ENCODE assay signal across 8 cellular contexts in the genomic region with DNA sequence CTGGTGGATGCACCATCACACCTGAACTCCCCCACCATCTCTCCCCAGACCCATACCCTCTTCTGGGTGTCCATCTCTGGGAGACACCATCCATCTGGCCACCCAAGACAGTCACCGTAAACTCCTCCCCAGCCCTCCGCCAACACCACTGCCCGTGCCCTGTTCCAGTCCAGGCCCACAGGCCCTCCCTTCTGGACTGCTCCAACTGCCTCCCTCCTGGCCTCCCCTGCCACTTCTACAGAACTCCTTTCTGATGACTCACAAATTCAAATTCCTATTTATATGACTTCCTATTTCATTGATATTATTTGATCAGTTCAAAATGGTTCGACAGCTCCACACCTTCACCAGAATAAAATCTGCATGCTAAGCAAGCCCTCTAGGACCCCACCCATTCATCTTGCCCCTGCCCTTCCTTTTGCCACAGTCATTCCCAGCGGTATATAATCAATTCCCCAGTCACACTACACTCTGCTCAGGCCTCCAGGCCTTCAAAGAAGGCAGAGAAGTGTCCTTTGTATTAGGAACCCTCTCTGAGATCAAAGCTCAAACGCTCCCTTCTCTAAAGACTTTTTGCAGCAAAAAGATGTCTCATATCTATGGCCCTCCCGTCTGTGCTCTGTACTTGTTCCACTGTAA. TPM values are rescaled to one million over a fixed set of nuclear protein-coding genes. Genes with fewer than 3 reads are reported as not detected.
DNase-seq lines count a peak whose midpoint lies in the region; ATAC-seq and TF ChIP-seq lines count a peak whose summit lies in the region.
"Had no signal": no experiment of that assay in that cellular context is flagged by ENCODE, and none has a peak within 500 bp of the region (broad histone marks: within the 10 kb centered on the region; RNA-seq: fewer than 3 reads in every experiment).

No MANE protein-coding gene starts in this region.

- no peaks in the 10 kb centered on the region for H3K36me3 ChIP-seq in hepatocyte (replicated peaks; ENCODE audit: insufficient read depth, low read depth)

- H3K9me3 Mint-ChIP-seq in HFFc6, result no peaks in the 10 kb centered on the region; the same call in 1 of the 2 replicates
- H3K9me3 Mint-ChIP-seq in activated CD8-positive, alpha-beta T cell treated with anti-CD3 and anti-CD28 coated beads for 36 hours, result no peaks in the 10 kb centered on the region
- H3K9me3 Mint-ChIP-seq in stimulated activated naive B cell treated with anti-CD40 and anti-IgM and Interleukin-4, amounts not matched to agents 10 μg/mL and 1 μg/mL and 100 μg/mL, for 72 hours, result peaks cover 0 to 3% of the 10 kb centered on the region in 2 donors

- peaks cover 54% of the 10 kb centered on the region for H3K4me1 ChIP-seq in hepatocyte (ENCODE audit: insufficient read depth)

- WGBS in hepatocyte (ENCODE audit: low lambda C conversion rate, missing lambda C conversion rate), result 78% methylated on average over 7 of the region's 7 CpGs

- H3K79me2 ChIP-seq in hepatocyte, result peaks cover 94% of the 10 kb centered on the region

- POLR2A ChIA-PET in activated CD8-positive, alpha-beta T cell treated with anti-CD3 and anti-CD28 coated beads for 36 hours (lab: Charles Lee), result interaction anchor here (42.1 to 44.1 kb wide), 2 partner anchors 10 to 18 kb away, joined by 1125 read pairs; a partner anchor contains a TSS

- peaks cover 98% of the 10 kb centered on the region for H3K4me1 Mint-ChIP-seq in HFFc6 (ENCODE audit: low read depth)
- H3K4me1 Mint-ChIP-seq in activated CD8-positive, alpha-beta T cell treated with anti-CD3 and anti-CD28 coated beads for 36 hours (ENCODE audit: low read depth), result peaks cover 92% of the 10 kb centered on the region
- peaks cover 85 to 100% of the 10 kb centered on the region in 2 donors for H3K4me1 Mint-ChIP-seq in stimulated activated naive B cell treated with anti-CD40 and anti-IgM and Interleukin-4, amounts not matched to agents 10 μg/mL and 1 μg/mL and 100 μg/mL, for 72 hours

- intact Hi-C loops in activated CD8-positive, alpha-beta T cell treated with anti-CD3 and anti-CD28 coated beads for 36 hours (cut with micrococcal nuclease), result loop anchor here (2.0 kb wide), 1 partner anchor 76 kb away; no protein-coding TSS in a partner anchor

- no peak for ATAC-seq in activated CD8-positive, alpha-beta T cell treated with anti-CD3 and anti-CD28 coated beads for 36 hours
- ATAC-seq in stimulated activated naive B cell treated with anti-CD40 and anti-IgM and Interleukin-4, amounts not matched to agents 10 μg/mL and 1 μg/mL and 100 μg/mL, for 72 hours (replicated peaks), result peak; percentile 22 to 28
- no peak for ATAC-seq in GM18909 (IDR thresholded peaks at IDR 0.05; ENCODE audit: poor library complexity, unreplicated experiment)

- H3K27me3 Mint-ChIP-seq in HFFc6 (ENCODE audit: insufficient read depth), result peaks cover 24% of the 10 kb centered on the region
- no peaks in the 10 kb centered on the region for H3K27me3 Mint-ChIP-seq in activated CD8-positive, alpha-beta T cell treated with anti-CD3 and anti-CD28 coated beads for 36 hours
- H3K27me3 Mint-ChIP-seq in stimulated activated naive B cell treated with anti-CD40 and anti-IgM and Interleukin-4, amounts not matched to agents 10 μg/mL and 1 μg/mL and 100 μg/mL, for 72 hours, result no peaks in the 10 kb centered on the region

- CTCF ChIA-PET in activated CD8-positive, alpha-beta T cell treated with anti-CD3 and anti-CD28 coated beads for 36 hours (lab: Charles Lee), result interaction anchor here (1.1 to 2.6 kb wide), 8 partner anchors 11 to 112 kb away, joined by 3 to 13 read pairs (median 6); no protein-coding TSS in a partner anchor

- H2AFZ ChIP-seq in hepatocyte, result no peak overlapping the region

- no peaks in the 10 kb centered on the region for H3K27me3 ChIP-seq in hepatocyte

- peak overlapping the region; percentile 83 for H3K4me3 Mint-ChIP-seq in HFFc6
- peak overlapping the region; percentile 51 for H3K4me3 Mint-ChIP-seq in activated CD8-positive, alpha-beta T cell treated with anti-CD3 and anti-CD28 coated beads for 36 hours
- H3K4me3 Mint-ChIP-seq in stimulated activated naive B cell treated with anti-CD40 and anti-IgM and Interleukin-4, amounts not matched to agents 10 μg/mL and 1 μg/mL and 100 μg/mL, for 72 hours, result peak overlapping the region; percentile 61 to 74

- TF ChIP-seq CTCF in HFFc6 (IDR thresholded peaks at IDR 0.05) (no peak), hepatocyte (IDR thresholded peaks at IDR 0.05; ENCODE audit: poor library complexity) (no peak)
- no peak for TF ChIP-seq CTCF in activated CD8-positive, alpha-beta T cell treated with anti-CD3 and anti-CD28 coated beads for 36 hours (IDR thresholded peaks at IDR 0.05)

- no peak overlapping the region for H3K4me2 ChIP-seq in hepatocyte

- no peaks in the 10 kb centered on the region for H3K9me2 ChIP-seq in hepatocyte (replicated peaks; ENCODE audit: insufficient read depth)

- peak overlapping the region; percentile 83 for H3K27ac Mint-ChIP-seq in HFFc6
- H3K27ac Mint-ChIP-seq in activated CD8-positive, alpha-beta T cell treated with anti-CD3 and anti-CD28 coated beads for 36 hours, result peak overlapping the region; percentile 91
- peak overlapping the region; percentile 93 for H3K27ac Mint-ChIP-seq in stimulated activated naive B cell treated with anti-CD40 and anti-IgM and Interleukin-4, amounts not matched to agents 10 μg/mL and 1 μg/mL and 100 μg/mL, for 72 hours

- H3K4me3 ChIP-seq in hepatocyte, result no peak overlapping the region

- DNase-seq in HFFc6 (no peak), hepatocyte (ENCODE audit: low spot score) (no peak), SW480 (ENCODE audit: low spot score) (no peak), NCI-H1105 treated with DMSO at 0.1 percent for 48 hours (lab: John Stamatoyannopoulos, UW) (no peak)
- no peak for DNase-seq in activated CD8-positive, alpha-beta T cell treated with anti-CD3 and anti-CD28 coated beads for 36 hours
- no peak for DNase-seq in stimulated activated naive B cell treated with anti-CD40 and anti-IgM and Interleukin-4, amounts not matched to agents 10 μg/mL and 1 μg/mL and 100 μg/mL, for 72 hours
- DNase-seq: foreskin melanocyte had no signal

- H3K36me3 Mint-ChIP-seq in HFFc6 (ENCODE audit: low read depth), result peaks cover 53% of the 10 kb centered on the region
- peaks cover 66% of the 10 kb centered on the region for H3K36me3 Mint-ChIP-seq in activated CD8-positive, alpha-beta T cell treated with anti-CD3 and anti-CD28 coated beads for 36 hours (ENCODE audit: low read depth)
- H3K36me3 Mint-ChIP-seq in stimulated activated naive B cell treated with anti-CD40 and anti-IgM and Interleukin-4, amounts not matched to agents 10 μg/mL and 1 μg/mL and 100 μg/mL, for 72 hours, result peaks cover 41 to 66% of the 10 kb centered on the region in 2 donors

- H4K20me1 ChIP-seq in hepatocyte (ENCODE audit: insufficient read depth, poor library complexity, severe bottlenecking), result peaks cover 30% of the 10 kb centered on the region

- peak overlapping the region; percentile 72 for H3K27ac ChIP-seq in hepatocyte

- no peaks in the 10 kb centered on the region for H3K9me3 ChIP-seq in hepatocyte (ENCODE audit: low read depth)

RNA-seq across cellular contexts. Expression of a gene that starts 29.1 kb away (rescaled TPM):
- total RNA-seq in HFFc6 (2021; fragmentation: NEBNext Ultra II Directional; extraction: Animal tissue kit (Norgen Biotek cat#: 25700)), result 1,000 to 10,000 TPM in 2 of 6 experiments, 100 to 1,000 TPM in 4; 881 to 1,084 (median 937) TPM
- total RNA-seq in activated CD8-positive, alpha-beta T cell treated with anti-CD3 and anti-CD28 coated beads for 36 hours, result 100 to 1,000 TPM; 624 to 679 TPM
- total RNA-seq in hepatocyte, result 149 and 188 TPM in 2 replicates
- 125 and 140 TPM in 2 replicates for polyA plus RNA-seq in hepatocyte

Comparison
In these comparisons a context has a peak if more than half of its experiments do, and no peak if none do; other contexts are left out.
1. ATAC-seq: peak in stimulated activated naive B cell treated with anti-CD40 and anti-IgM and Interleukin-4, amounts not matched to agents 10 μg/mL and 1 μg/mL and 100 μg/mL, for 72 hours (2 of 2); none in activated CD8-positive, alpha-beta T cell treated with anti-CD3 and anti-CD28 coated beads for 36 hours (single experiment) and GM18909 (single experiment).
2. Peak in every context shown above with its lines, with median percentiles within 50 percentile points of each other: H3K27ac Mint-ChIP-seq and H3K4me3 Mint-ChIP-seq.